In genomic region chr11:103959279-103959930, GRCh38 we compare ENCODE assay signal across 9 cellular contexts.
DNase-seq lines count a peak whose midpoint lies in the region; ATAC-seq and TF ChIP-seq lines count a peak whose summit lies in the region.
"Had no signal": no experiment of that assay in that cellular context is flagged by ENCODE, and none has a peak within 500 bp of the region (broad histone marks: within the 10 kb centered on the region; RNA-seq: fewer than 3 reads in every experiment).

No MANE protein-coding gene starts in this region.

- no peaks in the 10 kb centered on the region for H3K9me2 ChIP-seq in MM.1S (replicated peaks; ENCODE audit: insufficient read depth, low read length)

- WGBS in testis, 2 donors = 65 to 68% methylated on average over 2 of the region's 2 CpGs

- peaks cover 11% of the 10 kb centered on the region; the same call in 1 of the 2 replicates for H3F3A ChIP-seq in MM.1S (ENCODE audit: insufficient read depth, low read length)

- no peak overlapping the region for H3K4me3 Mint-ChIP-seq in memory B cell

- H3K9me3 Mint-ChIP-seq in memory B cell = no peaks in the 10 kb centered on the region

- H3K9me3 ChIP-seq in MM.1S (replicated peaks; ENCODE audit: insufficient read depth, low read length) = no peaks in the 10 kb centered on the region
- no peaks in the 10 kb centered on the region for H3K9me3 ChIP-seq in testis

- H3K79me2 ChIP-seq in MM.1S (ENCODE audit: low read length) = no peaks in the 10 kb centered on the region

- TF ChIP-seq CTCF in MM.1S (IDR thresholded peaks at IDR 0.05; ENCODE audit: low read length) (no peak), testis (IDR thresholded peaks at IDR 0.05) (no peak)

- peak overlapping the region; percentile 5; the same call in 1 of the 2 replicates for H3K9ac ChIP-seq in MM.1S (ENCODE audit: low read length)

- peak overlapping the region; percentile 44; the same call in 1 of the 2 replicates for H3K4me2 ChIP-seq in MM.1S (ENCODE audit: low read depth, low read length)

- peaks cover 9% of the 10 kb centered on the region for H3K4me1 Mint-ChIP-seq in memory B cell

- peak overlapping the region; percentile 26 for H2AFZ ChIP-seq in MM.1S (ENCODE audit: low read length)

- peak; percentile 84 for DNase-seq in MM.1S
- peak in 1 of 2 donors; percentile 0 for DNase-seq in memory B cell (ENCODE audit: low spot score in 2 of 2)
- DNase-seq in NCI-H128 (lab: John Stamatoyannopoulos, UW; ENCODE audit: unreplicated experiment) = no peak
- no peak for DNase-seq in HPDE6-E6E7 (ENCODE audit: extremely low spot score)
- DNase-seq in testis = no peak
- no peak for DNase-seq in GOT3 (lab: John Stamatoyannopoulos, UW)

- no peaks in the 10 kb centered on the region for H3K36me3 ChIP-seq in MM.1S (replicated peaks; ENCODE audit: insufficient read depth, low read length)
- H3K36me3 ChIP-seq in testis (ENCODE audit: low read depth, missing control alignments) = no peaks in the 10 kb centered on the region

- H3K4me1 ChIP-seq in MM.1S (ENCODE audit: low read length) (peaks cover 25% of the 10 kb centered on the region), testis (no peaks in the 10 kb centered on the region)

- intact Hi-C loops in testis (cut with DNase I; ENCODE audit: low total_unique reads) = no loop called here

- H4K20me1 ChIP-seq in MM.1S (ENCODE audit: insufficient read depth, low read length) = no peaks in the 10 kb centered on the region

- H3K27ac Mint-ChIP-seq in memory B cell = no peak overlapping the region

- no peaks in the 10 kb centered on the region for H3K27me3 Mint-ChIP-seq in memory B cell

- TF ChIP-seq POLR2A in testis (IDR thresholded peaks at IDR 0.05) = no peak

- H3K27ac ChIP-seq in MM.1S (ENCODE audit: low read length) = peak overlapping the region; percentile 70
- H3K27ac ChIP-seq in testis = no peak overlapping the region
- H3K27ac ChIP-seq: epithelial cell of prostate had no signal

- H3K27me3 ChIP-seq in MM.1S (replicated peaks; ENCODE audit: insufficient read depth, low read length) (no peaks in the 10 kb centered on the region), testis (no peaks in the 10 kb centered on the region)

- ATAC-seq in GM18867 (IDR thresholded peaks at IDR 0.05; ENCODE audit: unreplicated experiment) (peak; percentile 94), HG02642 (IDR thresholded peaks at IDR 0.05; ENCODE audit: poor library complexity, unreplicated experiment) (peak; percentile 98), memory B cell (ENCODE audit: low read depth) (peak; percentile 88)

- H3K4me3 ChIP-seq in MM.1S (ENCODE audit: low read length) = no peak overlapping the region
- no peak overlapping the region for H3K4me3 ChIP-seq in testis

- no peaks in the 10 kb centered on the region for H3K36me3 Mint-ChIP-seq in memory B cell
